8 cellular contexts compared by ENCODE assay signal in the genomic region with DNA sequence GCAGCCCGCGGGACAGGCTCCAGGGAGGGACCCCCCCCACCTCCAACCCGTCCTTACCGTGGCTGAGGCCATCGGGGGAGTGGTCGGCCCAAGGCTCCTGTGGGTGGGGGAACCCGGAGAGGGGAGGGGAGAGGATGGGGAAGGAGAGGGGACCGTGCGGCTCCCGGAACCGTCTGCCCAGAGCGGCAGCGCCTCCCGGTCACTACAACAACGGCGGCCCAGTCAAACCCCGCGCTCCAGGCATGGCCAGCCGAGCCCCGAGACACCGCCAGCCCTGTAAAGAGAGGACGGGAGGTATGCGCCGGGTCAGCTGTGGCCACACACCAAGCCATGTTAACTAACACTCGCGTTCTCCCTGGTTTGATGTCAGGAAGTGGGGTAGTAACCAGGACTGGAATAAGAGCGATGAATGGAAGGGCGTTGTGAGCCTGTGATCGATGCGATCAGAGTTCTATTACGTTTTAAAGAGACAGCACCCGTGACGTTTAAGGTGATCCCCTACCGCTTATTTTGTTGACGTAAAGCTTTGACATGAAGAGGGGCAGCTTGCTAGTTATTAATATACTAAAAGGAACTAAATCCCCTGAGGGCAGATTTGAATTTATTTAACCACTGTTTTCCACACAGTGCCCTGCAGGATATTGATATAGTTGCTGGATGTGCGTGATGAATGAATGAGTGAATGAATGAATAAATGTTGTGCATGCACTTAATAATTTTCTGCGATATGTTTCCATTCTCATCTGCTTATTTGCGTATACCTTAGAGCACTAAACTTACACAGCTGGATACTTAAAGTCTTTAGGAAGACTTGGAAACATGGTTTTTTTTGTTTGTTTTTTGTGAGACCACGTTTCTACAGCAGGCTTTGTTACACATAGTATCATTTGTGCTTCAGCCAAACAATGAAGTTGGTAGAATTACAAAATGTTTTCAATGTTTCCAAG. TPM values are rescaled to one million over a fixed set of nuclear protein-coding genes. Genes with fewer than 3 reads are reported as not detected.
A peak's percentile ranks its signal among the peaks of the same experiment; 100 is the strongest.
DNase-seq lines count a peak whose midpoint lies in the region; ATAC-seq and TF ChIP-seq lines count a peak whose summit lies in the region.

A gene (minus strand): TSS at position 224 of the 947 bp plus-strand sequence. CDS start 152 bp downstream, at position 72.

- peak within 1 kb of the TSS; percentile 84 to 97 (median 94) for H3K27ac Mint-ChIP-seq in CD14-positive monocyte

- no peak for TF ChIP-seq CTCF in CD14-positive monocyte (IDR thresholded peaks at IDR 0.05)

- H3K36me3 Mint-ChIP-seq in CD14-positive monocyte: peaks cover 16 to 18% of the 10 kb centered on the region in 2 donors

- H3K9me3 Mint-ChIP-seq in CD14-positive monocyte: peaks cover 1 to 7% (median 4%) of the 10 kb centered on the region in 7 donors

- intact Hi-C loops in CD14-positive monocyte (cut with micrococcal nuclease): loop anchor here (2.0 to 10.0 kb wide), 6 partner anchors 51 to 1381 kb away; a partner anchor contains a TSS

- ATAC-seq in GM19438 (IDR thresholded peaks at IDR 0.05; ENCODE audit: low read depth, unreplicated experiment) (peak; percentile 63), HG03565 (IDR thresholded peaks at IDR 0.05; ENCODE audit: unreplicated experiment) (peak; percentile 42), left lobe of liver (peak; percentile 84)

- peaks cover 53% of the 10 kb centered on the region for H3K4me1 Mint-ChIP-seq in CD14-positive monocyte

- DNase-seq in CD14-positive monocyte (ENCODE audit: low spot score): peak; percentile 56
- peak; percentile 93 for DNase-seq in NCI-H748 (lab: John Stamatoyannopoulos, UW; ENCODE audit: unreplicated experiment)
- peak; percentile 58 to 65 for DNase-seq in activated CD4-positive, alpha-beta T cell treated with anti-CD3 and anti-CD28 coated beads, Interleukin-2, amount 50 U/mL, for 24 hours (ENCODE audit: low read depth in 1 of 2, low spot score in 1 of 2)
- DNase-seq in dermis blood vessel endothelial cell: peak; percentile 77
- peak; percentile 87 for DNase-seq in left lobe of liver (ENCODE audit: low spot score)
- DNase-seq in stimulated activated CD4-positive, alpha-beta T cell treated with anti-CD3 and anti-CD28 coated beads, Interleukin-2, amount 100 ng/mL, for 4 hours (ENCODE audit: low read depth): peak; percentile 52

- H3K4me3 Mint-ChIP-seq in CD14-positive monocyte: peak within 1 kb of the TSS; percentile 98 to 99

- no peaks in the 10 kb centered on the region for H3K27me3 Mint-ChIP-seq in CD14-positive monocyte (ENCODE audit: low read depth in 3 of 3)

RNA-seq across cellular contexts. Expression of the gene that starts here (rescaled TPM):
- polyA plus RNA-seq in CD14-positive monocyte: 10 to 100 TPM; 29.7 to 32.0 TPM
- 17.9 and 25.2 TPM in 2 replicates for total RNA-seq in dermis blood vessel endothelial cell
- total RNA-seq in left lobe of liver: 6.7 TPM

Comparison
In these comparisons a context has a peak if more than half of its experiments do, and no peak if none do; other contexts are left out.
1. Peak in every context shown above with its lines: DNase-seq and ATAC-seq.